ENCODE assay signal across 8 cellular contexts in the genomic region with DNA sequence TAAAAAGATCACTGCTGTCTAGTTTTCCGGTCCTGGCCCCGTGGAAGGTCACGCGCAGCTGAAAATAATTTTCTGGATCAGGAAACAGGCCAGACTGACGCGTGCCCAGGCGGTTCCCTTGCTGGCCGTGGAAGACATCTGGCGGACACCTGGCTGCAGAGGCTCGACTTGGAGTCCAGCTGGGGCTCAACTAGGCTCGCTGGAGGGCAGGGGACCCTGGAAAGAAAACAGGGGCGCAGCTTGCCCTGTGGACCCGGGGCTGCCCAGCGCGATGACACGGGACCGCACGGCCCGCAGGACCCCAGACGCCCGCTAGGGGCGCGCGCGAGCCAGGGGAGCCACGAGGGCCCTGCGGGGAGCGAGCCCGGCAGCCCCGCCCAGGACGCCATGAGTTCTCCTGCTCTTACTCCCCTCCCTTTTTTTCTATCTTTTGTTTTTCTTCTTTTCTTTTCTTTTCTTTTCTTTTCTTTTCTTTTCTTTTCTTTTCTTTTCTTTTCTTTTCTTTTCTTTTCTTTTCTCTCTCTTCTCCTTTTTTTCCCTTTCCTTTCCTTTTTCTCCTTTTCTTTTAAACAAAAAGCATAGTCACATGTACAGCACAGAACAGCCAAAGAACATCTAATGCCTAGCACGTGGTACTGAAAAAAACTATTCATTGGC. TPM values are rescaled to one million over a fixed set of nuclear protein-coding genes. Genes with fewer than 3 reads are reported as not detected.
DNase-seq lines count a peak whose midpoint lies in the region; ATAC-seq and TF ChIP-seq lines count a peak whose summit lies in the region.

No MANE protein-coding gene starts in this region.

- DNase-seq in GM10266 (ENCODE audit: extremely low spot score), result peak; percentile 95
- DNase-seq in Peyer's patch, result peak; percentile 53 to 91 (median 88)
- peak; percentile 62 to 86 for DNase-seq in foreskin fibroblast
- DNase-seq in osteoblast (ENCODE audit: insufficient read length, low spot score, missing footprints), result peak; percentile 99
- DNase-seq in tibial artery, result peak; percentile 76 to 89
- no peak for DNase-seq in NCI-H1092 treated with DMSO at 0.1 percent for 48 hours (lab: John Stamatoyannopoulos, UW)

- no peak overlapping the region for H3K27ac Mint-ChIP-seq in activated T-helper 17 cell treated with anti-CD3 and anti-CD28 coated beads, Interleukin-2, amount 50 U/mL, for 72 hours

- H3K4me1 ChIP-seq in Peyer's patch (peaks cover 0 to 15% (median 0%) of the 10 kb centered on the region in 4 donors), osteoblast (ENCODE audit: insufficient read depth, low read length) (peaks cover 4% of the 10 kb centered on the region), tibial artery (peaks cover 0 to 40% (median 23%) of the 10 kb centered on the region in 4 donors)

- H3K4me2 ChIP-seq in osteoblast (ENCODE audit: insufficient read depth, low read length), result peak overlapping the region; percentile 81

- intact Hi-C loops in tibial artery (cut with DNase I; ENCODE audit: low total_unique reads), result loop anchor here (2.0 kb wide), 1 partner anchor 63 kb away; no protein-coding TSS in a partner anchor

- no peaks in the 10 kb centered on the region for H3K36me3 Mint-ChIP-seq in activated T-helper 17 cell treated with anti-CD3 and anti-CD28 coated beads, Interleukin-2, amount 50 U/mL, for 72 hours (ENCODE audit: low read depth)

- ATAC-seq in HG02973 (IDR thresholded peaks at IDR 0.05; ENCODE audit: unreplicated experiment), result peak; percentile 94
- ATAC-seq in activated T-helper 17 cell treated with anti-CD3 and anti-CD28 coated beads, Interleukin-2, amount 50 U/mL, for 72 hours (replicated peaks), result peak; percentile 92

- peak overlapping the region; percentile 92 for H2AFZ ChIP-seq in osteoblast (ENCODE audit: low read length)

- no peaks in the 10 kb centered on the region for H4K20me1 ChIP-seq in osteoblast (ENCODE audit: insufficient read depth, low read length)

- no peak for TF ChIP-seq POLR2A in Peyer's patch (IDR thresholded peaks at IDR 0.05)

- H3K4me1 Mint-ChIP-seq in activated T-helper 17 cell treated with anti-CD3 and anti-CD28 coated beads, Interleukin-2, amount 50 U/mL, for 72 hours, result peaks cover 11% of the 10 kb centered on the region

- H3K27ac ChIP-seq in Peyer's patch (peak overlapping the region; percentile 52 to 86 (median 62)), osteoblast (ENCODE audit: low read depth, low read length) (no peak overlapping the region), tibial artery (peak overlapping the region; percentile 82 to 83)

- TF ChIP-seq CTCF in GM10266 (IDR thresholded peaks at IDR 0.05; ENCODE audit: control insufficient read depth, insufficient read depth, low read depth, missing control alignments) (peak; percentile 94), Peyer's patch (IDR thresholded peaks at IDR 0.05) (peak; percentile 77 to 99 (median 94)), foreskin fibroblast (IDR thresholded peaks at IDR 0.05; ENCODE audit: low read depth, low read length) (peak; percentile 92), osteoblast (IDR thresholded peaks at IDR 0.05; ENCODE audit: extremely low read depth, low read depth, low read length) (peak; percentile 82), tibial artery (IDR thresholded peaks at IDR 0.05) (peak; percentile 99)

- no peaks in the 10 kb centered on the region for H3K79me2 ChIP-seq in osteoblast (ENCODE audit: insufficient read depth, low read length)

- H3K27me3 Mint-ChIP-seq in activated T-helper 17 cell treated with anti-CD3 and anti-CD28 coated beads, Interleukin-2, amount 50 U/mL, for 72 hours, result no peaks in the 10 kb centered on the region

- no peaks in the 10 kb centered on the region for H3K9me3 Mint-ChIP-seq in activated T-helper 17 cell treated with anti-CD3 and anti-CD28 coated beads, Interleukin-2, amount 50 U/mL, for 72 hours

- H3K36me3 ChIP-seq in Peyer's patch, result no peaks in the 10 kb centered on the region
- no peaks in the 10 kb centered on the region for H3K36me3 ChIP-seq in osteoblast (ENCODE audit: insufficient read depth, low read length)
- H3K36me3 ChIP-seq in tibial artery, result peaks cover 0 to 4% (median 0%) of the 10 kb centered on the region in 3 donors

- H3K9me3 ChIP-seq in Peyer's patch (no peaks in the 10 kb centered on the region), osteoblast (ENCODE audit: low read depth, low read length) (no peaks in the 10 kb centered on the region), tibial artery (no peaks in the 10 kb centered on the region)

- H3K4me3 Mint-ChIP-seq in activated T-helper 17 cell treated with anti-CD3 and anti-CD28 coated beads, Interleukin-2, amount 50 U/mL, for 72 hours, result peak overlapping the region; percentile 40

- H3K27me3 ChIP-seq in Peyer's patch, result no peaks in the 10 kb centered on the region
- no peaks in the 10 kb centered on the region for H3K27me3 ChIP-seq in osteoblast (ENCODE audit: insufficient read depth, low read length)
- H3K27me3 ChIP-seq in tibial artery, result no peaks in the 10 kb centered on the region

- H3K4me3 ChIP-seq in Peyer's patch, result peak overlapping the region; percentile 20 to 51 (median 39)
- no peak overlapping the region for H3K4me3 ChIP-seq in foreskin fibroblast (ENCODE audit: low read depth in 1 of 2, low read length in 2 of 2)
- peak overlapping the region; percentile 67 for H3K4me3 ChIP-seq in osteoblast (ENCODE audit: insufficient read depth, low read length)
- H3K4me3 ChIP-seq in tibial artery, result peak overlapping the region; percentile 43 to 44

RNA-seq across cellular contexts. Expression of a gene that starts 43.2 kb away (rescaled TPM):
- total RNA-seq in Peyer's patch (10 to 100 TPM; 21.5 to 67.7 (median 50.3) TPM), osteoblast (39.8 and 45.1 TPM in 2 replicates)
- total RNA-seq in activated T-helper 17 cell treated with anti-CD3 and anti-CD28 coated beads, Interleukin-2, amount 50 U/mL, for 72 hours, result 10 to 100 TPM; 38.9 to 44.7 TPM

Comparison
In these comparisons a context has a peak if more than half of its experiments do, and no peak if none do; other contexts are left out.
1. H3K4me3 ChIP-seq: peak in Peyer's patch (4 of 4), osteoblast (single experiment) and tibial artery (2 of 2); none in foreskin fibroblast (0 of 2).
2. Peak in every context shown above with its lines, with median percentiles within 50 percentile points of each other: CTCF ChIP-seq.